ENCODE assay signal across 9 cellular contexts in genomic region chr16:67393111-67393789, GRCh38. TPM values are rescaled to one million over a fixed set of nuclear protein-coding genes. Genes with fewer than 3 reads are reported as not detected.
DNase-seq lines count a peak whose midpoint lies in the region; ATAC-seq, FAIRE-seq and TF ChIP-seq lines count a peak whose summit lies in the region.
"Had no signal": no experiment of that assay in that cellular context is flagged by ENCODE, and none has a peak within 500 bp of the region (broad histone marks: within the 10 kb centered on the region; RNA-seq: fewer than 3 reads in every experiment).

TPPP3 (minus strand) TSS chr16:67393498; CDS start chr16:67391111, 2,387 bp downstream.

- no peak within 1 kb of the TSS for H3K27ac ChIP-seq in 22Rv1
- no peak within 1 kb of the TSS for H3K27ac ChIP-seq in iPS-18a (ENCODE audit: low read length)

- peaks cover 13% of the 10 kb centered on the region for H3K27me3 ChIP-seq in bronchial epithelial cell (ENCODE audit: control insufficient read depth, insufficient read depth, low read length)
- H3K27me3 ChIP-seq in iPS-18a (ENCODE audit: control insufficient read depth, insufficient read depth, low read length), result peaks cover 50% of the 10 kb centered on the region

- no peaks in the 10 kb centered on the region for H3K9me3 ChIP-seq in iPS-18a (ENCODE audit: control insufficient read depth, low read depth, low read length)

- no peak for ATAC-seq in HG02973 (IDR thresholded peaks at IDR 0.05; ENCODE audit: unreplicated experiment)

- H3K4me3 ChIP-seq in bronchial epithelial cell (ENCODE audit: low read depth, low read length) (peak within 1 kb of the TSS; percentile 4), iPS-18a (ENCODE audit: low read length) (peak within 1 kb of the TSS; percentile 47)

- peak; percentile 42 for DNase-seq in GM18507 (ENCODE audit: extremely low spot score, insufficient read length, low read depth)
- DNase-seq in RPMI8226, result peak; percentile 65
- DNase-seq in bronchial epithelial cell (ENCODE audit: low read depth), result peak; percentile 37
- DNase-seq in putamen (ENCODE audit: low spot score), result peak; percentile 88
- no peak for DNase-seq in NAMALWA (ENCODE audit: low spot score)

- H3K36me3 ChIP-seq in bronchial epithelial cell (ENCODE audit: control insufficient read depth, insufficient read depth, low read length) (no peaks in the 10 kb centered on the region), iPS-18a (ENCODE audit: control insufficient read depth, low read depth, low read length) (no peaks in the 10 kb centered on the region)

- peaks cover 21% of the 10 kb centered on the region for H3K4me1 ChIP-seq in iPS-18a (ENCODE audit: control insufficient read depth, low read depth, low read length)

- FAIRE-seq in GM18507 (lab: Jason Lieb, UNC), result no peak
- no peak for FAIRE-seq in bronchial epithelial cell (lab: Jason Lieb, UNC)
- FAIRE-seq: endometrium had no signal

- peak; percentile 80 for TF ChIP-seq CTCF in 22Rv1 (IDR thresholded peaks at IDR 0.05)
- peak; percentile 72 for TF ChIP-seq CTCF in bronchial epithelial cell (IDR thresholded peaks at IDR 0.05; ENCODE audit: insufficient read depth, low read length, severe bottlenecking)

- no peak within 1 kb of the TSS for H3K9ac ChIP-seq in iPS-18a (ENCODE audit: low read length)

RNA-seq across cellular contexts. Expression of gene TPPP3, which starts in this region (rescaled TPM):
- 0.13 TPM in 1 of 2 replicates, not detected in the other for total RNA-seq in bronchial epithelial cell

Comparison
In these comparisons a context has a peak if more than half of its experiments do, and no peak if none do; other contexts are left out.
1. Peak in DNase-seq and H3K4me3 ChIP-seq in bronchial epithelial cell; RNA of the gene not detected or under 1 TPM.